ENCODE assay signal across 29 cellular contexts in the genomic region with DNA sequence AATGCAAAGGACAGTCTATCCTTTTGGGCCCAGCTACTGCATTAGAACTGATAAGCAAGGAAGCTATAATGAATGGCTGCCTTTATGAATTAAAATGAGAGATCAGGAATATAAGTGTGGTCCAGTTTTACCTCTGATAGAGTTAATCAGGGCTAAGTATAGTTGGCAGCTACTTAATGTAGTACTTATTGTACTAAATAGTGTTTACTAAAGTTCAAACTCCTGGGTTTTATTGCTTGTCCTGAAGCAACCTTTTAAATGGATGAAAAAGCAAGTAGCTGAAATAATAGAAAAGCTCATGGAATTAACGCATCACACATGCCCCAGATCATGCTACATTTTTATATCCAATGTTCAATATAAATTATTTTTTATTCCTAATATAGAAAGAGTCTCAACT.
"Had no signal": no experiment of that assay in that cellular context is flagged by ENCODE, and none has a peak within 500 bp of the region (broad histone marks: within the 10 kb centered on the region; RNA-seq: fewer than 3 reads in every experiment).

No MANE protein-coding gene starts in this region.

- H3K4me3 Mint-ChIP-seq: activated CD4-positive, alpha-beta memory T cell treated with anti-CD3 and anti-CD28 coated beads for 36 hours; activated CD4-positive, alpha-beta T cell treated with anti-CD3 and anti-CD28 coated beads, Interleukin-2, amount 10 ng/mL, durations not matched to agents 24 days and 14 days; activated T-cell treated with anti-CD3 and anti-CD28 coated beads, Interleukin-2, amount 50 U/mL, for 4 hours; activated T-helper 17 cell treated with anti-CD3 and anti-CD28 coated beads, Interleukin-2, amount 50 U/mL, for 72 hours; nephron; stimulated activated memory B cell treated with anti-CD40 and anti-IgM and Interleukin-4, amounts not matched to agents 10 μg/mL and 1 μg/mL and 100 μg/mL, for 72 hours; stimulated activated naive CD8-positive, alpha-beta T cell treated with anti-CD3 and anti-CD28 coated beads, Interleukin-15, amount 100 ng/mL, for 72 hours had no signal

- H3K9me3 ChIP-seq: colonic mucosa, left ventricle myocardium inferior, sigmoid colon, thyroid gland, upper lobe of right lung had no signal

- ATAC-seq: activated T-cell treated with anti-CD3 and anti-CD28 coated beads, Interleukin-2, amount 50 U/mL, for 4 hours; activated T-helper 17 cell treated with anti-CD3 and anti-CD28 coated beads, Interleukin-2, amount 50 U/mL, for 72 hours; stimulated activated memory B cell treated with anti-CD40 and anti-IgM and Interleukin-4, amounts not matched to agents 10 μg/mL and 1 μg/mL and 100 μg/mL, for 72 hours; stimulated activated naive CD8-positive, alpha-beta T cell treated with anti-CD3 and anti-CD28 coated beads, Interleukin-15, amount 100 ng/mL, for 72 hours; upper lobe of right lung had no signal

- DNase-seq: activated CD4-positive, alpha-beta memory T cell treated with anti-CD3 and anti-CD28 coated beads for 36 hours; activated CD4-positive, alpha-beta T cell treated with anti-CD3 and anti-CD28 coated beads, Interleukin-2, amount 10 ng/mL, durations not matched to agents 24 days and 14 days; activated CD4-positive, CD25-positive, alpha-beta regulatory T cell treated with anti-CD3 and anti-CD28 coated beads, Interleukin-2, amount 50 U/mL, for 72 hours; activated CD8-positive, alpha-beta memory T cell treated with anti-CD3 and anti-CD28 coated beads, Interleukin-2, amount 50 U/mL, for 4 hours; activated gamma-delta T cell treated with Interleukin-2 at 50 U/mL for 16 hours; activated naive CD4-positive, alpha-beta T cell treated with anti-CD3 and anti-CD28 coated beads, Interleukin-2, amount 50 U/mL, for 16 hours; activated T-cell treated with anti-CD3 and anti-CD28 coated beads, Interleukin-2, amount 50 U/mL, for 4 hours; anterior cingulate cortex; cerebellar nuclear complex; colonic mucosa; effector CD8-positive, alpha-beta T cell; glutamatergic neuron; left ventricle myocardium inferior; retina; sigmoid colon; stimulated activated CD4-positive, alpha-beta T cell treated with anti-CD3 and anti-CD28 coated beads, Interleukin-1b, Interleukin-23, amount 100 ng/mL, for 48 hours; stimulated activated CD4-positive, alpha-beta T cell treated with anti-CD3 and anti-CD28 coated beads, Interleukin-4, amount 100 ng/mL, for 4 hours; stimulated activated CD8-positive, alpha-beta memory T cell treated with anti-CD3 and anti-CD28 coated beads, Interleukin-4, amount 100 ng/mL, for 48 hours; stimulated activated naive CD8-positive, alpha-beta T cell treated with anti-CD3 and anti-CD28 coated beads, Interleukin-15, amount 100 ng/mL, for 72 hours; T-helper 1 cell; thyroid gland; upper lobe of right lung had no signal

- H3K9me3 Mint-ChIP-seq: activated CD4-positive, alpha-beta memory T cell treated with anti-CD3 and anti-CD28 coated beads for 36 hours; activated CD4-positive, alpha-beta T cell treated with anti-CD3 and anti-CD28 coated beads, Interleukin-2, amount 10 ng/mL, durations not matched to agents 24 days and 14 days; activated T-cell treated with anti-CD3 and anti-CD28 coated beads, Interleukin-2, amount 50 U/mL, for 4 hours; activated T-helper 17 cell treated with anti-CD3 and anti-CD28 coated beads, Interleukin-2, amount 50 U/mL, for 72 hours; nephron; stimulated activated memory B cell treated with anti-CD40 and anti-IgM and Interleukin-4, amounts not matched to agents 10 μg/mL and 1 μg/mL and 100 μg/mL, for 72 hours; stimulated activated naive CD8-positive, alpha-beta T cell treated with anti-CD3 and anti-CD28 coated beads, Interleukin-15, amount 100 ng/mL, for 72 hours had no signal

- H3K27ac Mint-ChIP-seq: activated CD4-positive, alpha-beta memory T cell treated with anti-CD3 and anti-CD28 coated beads for 36 hours; activated CD4-positive, alpha-beta T cell treated with anti-CD3 and anti-CD28 coated beads, Interleukin-2, amount 10 ng/mL, durations not matched to agents 24 days and 14 days; nephron; progenitor cell of endocrine pancreas; stimulated activated memory B cell treated with anti-CD40 and anti-IgM and Interleukin-4, amounts not matched to agents 10 μg/mL and 1 μg/mL and 100 μg/mL, for 72 hours; stimulated activated naive CD8-positive, alpha-beta T cell treated with anti-CD3 and anti-CD28 coated beads, Interleukin-15, amount 100 ng/mL, for 72 hours had no signal

- H3K4me3 ChIP-seq: colonic mucosa, left ventricle myocardium inferior, sigmoid colon, smooth muscle cell, thyroid gland, upper lobe of right lung had no signal

- FAIRE-seq: frontal cortex, islet of Langerhans had no signal

- H3K27me3 Mint-ChIP-seq: activated CD4-positive, alpha-beta memory T cell treated with anti-CD3 and anti-CD28 coated beads for 36 hours; activated CD4-positive, alpha-beta T cell treated with anti-CD3 and anti-CD28 coated beads, Interleukin-2, amount 10 ng/mL, durations not matched to agents 24 days and 14 days; activated T-helper 17 cell treated with anti-CD3 and anti-CD28 coated beads, Interleukin-2, amount 50 U/mL, for 72 hours; progenitor cell of endocrine pancreas; stimulated activated memory B cell treated with anti-CD40 and anti-IgM and Interleukin-4, amounts not matched to agents 10 μg/mL and 1 μg/mL and 100 μg/mL, for 72 hours; stimulated activated naive CD8-positive, alpha-beta T cell treated with anti-CD3 and anti-CD28 coated beads, Interleukin-15, amount 100 ng/mL, for 72 hours had no signal

- H3K36me3 ChIP-seq: colonic mucosa, left ventricle myocardium inferior, sigmoid colon, thyroid gland, upper lobe of right lung had no signal

- H3K27me3 ChIP-seq: colonic mucosa, sigmoid colon, thyroid gland, upper lobe of right lung had no signal

- H3K36me3 Mint-ChIP-seq: stimulated activated memory B cell treated with anti-CD40 and anti-IgM and Interleukin-4, amounts not matched to agents 10 μg/mL and 1 μg/mL and 100 μg/mL, for 72 hours had no signal

- H3K27ac ChIP-seq: colonic mucosa, left ventricle myocardium inferior, thyroid gland, upper lobe of right lung had no signal
